ENCODE assay signal across 1 cellular context in the genomic region with DNA sequence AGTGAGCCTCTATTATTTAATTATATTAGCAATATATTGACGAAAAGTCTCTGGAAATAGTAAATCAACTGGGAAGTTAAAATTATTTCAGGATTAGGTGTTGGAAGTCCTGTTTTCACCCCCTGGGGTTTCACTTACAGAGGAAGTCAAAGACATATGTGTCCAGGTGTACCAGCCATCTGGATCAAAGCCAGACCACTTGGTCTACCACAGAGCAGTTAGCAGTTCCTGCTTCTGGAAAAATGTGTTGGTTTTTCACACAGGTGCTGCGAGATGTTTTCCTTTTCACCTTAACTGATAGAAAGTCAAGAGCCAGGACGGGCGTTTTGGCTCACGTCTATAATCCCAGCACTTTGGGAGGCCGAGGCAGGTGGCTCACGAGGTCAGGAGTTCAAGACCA.
TF ChIP-seq lines count a peak whose summit lies in the region.

No MANE protein-coding gene starts in this region.

TF ChIP-seq in SK-N-SH treated with all-trans-retinoic acid at 6 μM for 48 hours, 23 proteins besides CTCF, POLR2A, EP300 and RAD21 (continued from another document):
- TF ChIP-seq, protein P1, sequence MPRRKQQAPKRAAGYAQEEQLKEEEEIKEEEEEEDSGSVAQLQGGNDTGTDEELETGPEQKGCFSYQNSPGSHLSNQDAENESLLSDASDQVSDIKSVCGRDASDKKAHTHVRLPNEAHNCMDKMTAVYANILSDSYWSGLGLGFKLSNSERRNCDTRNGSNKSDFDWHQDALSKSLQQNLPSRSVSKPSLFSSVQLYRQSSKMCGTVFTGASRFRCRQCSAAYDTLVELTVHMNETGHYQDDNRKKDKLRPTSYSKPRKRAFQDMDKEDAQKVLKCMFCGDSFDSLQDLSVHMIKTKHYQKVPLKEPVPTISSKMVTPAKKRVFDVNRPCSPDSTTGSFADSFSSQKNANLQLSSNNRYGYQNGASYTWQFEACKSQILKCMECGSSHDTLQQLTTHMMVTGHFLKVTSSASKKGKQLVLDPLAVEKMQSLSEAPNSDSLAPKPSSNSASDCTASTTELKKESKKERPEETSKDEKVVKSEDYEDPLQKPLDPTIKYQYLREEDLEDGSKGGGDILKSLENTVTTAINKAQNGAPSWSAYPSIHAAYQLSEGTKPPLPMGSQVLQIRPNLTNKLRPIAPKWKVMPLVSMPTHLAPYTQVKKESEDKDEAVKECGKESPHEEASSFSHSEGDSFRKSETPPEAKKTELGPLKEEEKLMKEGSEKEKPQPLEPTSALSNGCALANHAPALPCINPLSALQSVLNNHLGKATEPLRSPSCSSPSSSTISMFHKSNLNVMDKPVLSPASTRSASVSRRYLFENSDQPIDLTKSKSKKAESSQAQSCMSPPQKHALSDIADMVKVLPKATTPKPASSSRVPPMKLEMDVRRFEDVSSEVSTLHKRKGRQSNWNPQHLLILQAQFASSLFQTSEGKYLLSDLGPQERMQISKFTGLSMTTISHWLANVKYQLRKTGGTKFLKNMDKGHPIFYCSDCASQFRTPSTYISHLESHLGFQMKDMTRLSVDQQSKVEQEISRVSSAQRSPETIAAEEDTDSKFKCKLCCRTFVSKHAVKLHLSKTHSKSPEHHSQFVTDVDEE (CRISPR knock-in tag; IDR thresholded peaks at IDR 0.05) = no peak
